Comparison of ENCODE assay signal across 12 cellular contexts in the genomic region with DNA sequence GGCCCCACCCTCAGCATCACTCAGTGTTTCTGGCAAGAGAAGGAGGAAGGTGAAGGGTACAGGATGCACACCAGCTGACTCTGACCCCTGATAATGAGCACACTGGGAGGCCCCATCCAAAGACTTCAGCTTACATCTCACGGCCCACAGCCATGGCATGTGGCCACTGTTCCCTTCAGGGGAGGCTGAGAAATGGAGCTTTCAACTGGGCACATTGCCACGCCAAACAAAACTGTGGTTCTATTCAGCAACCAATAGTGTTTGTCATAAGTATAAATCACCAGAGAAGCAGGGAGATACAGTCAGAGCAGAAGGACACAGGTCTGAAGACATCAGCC. TPM values are rescaled to one million over a fixed set of nuclear protein-coding genes. Genes with fewer than 3 reads are reported as not detected.
DNase-seq lines count a peak whose midpoint lies in the region; ATAC-seq and TF ChIP-seq lines count a peak whose summit lies in the region.
"Had no signal": no experiment of that assay in that cellular context is flagged by ENCODE, and none has a peak within 500 bp of the region (broad histone marks: within the 10 kb centered on the region; RNA-seq: fewer than 3 reads in every experiment).

No MANE protein-coding gene starts in this region.

- H3K4me1 Mint-ChIP-seq in activated CD8-positive, alpha-beta T cell treated with anti-CD3 and anti-CD28 coated beads, Interleukin-2, amount 10 ng/mL, durations not matched to agents 7 days and 5 days (ENCODE audit: low read depth) = peaks cover 30% of the 10 kb centered on the region

- POLR2A ChIA-PET in activated CD8-positive, alpha-beta T cell treated with anti-CD3 and anti-CD28 coated beads, Interleukin-2, amount 10 ng/mL, durations not matched to agents 7 days and 5 days (lab: Charles Lee) = no interaction called here

- intact Hi-C loops in heart right ventricle (cut with DNase I) (loop anchor here in 5 of 10 donors (10.0 kb wide), 4 partner anchors 48 to 168 kb away; no protein-coding TSS in a partner anchor), stomach (cut with DNase I; ENCODE audit: low total_unique reads) (loop anchor here (5.0 kb wide), 1 partner anchor 166 kb away; no protein-coding TSS in a partner anchor)

- H3K4me3 ChIP-seq in heart right ventricle = no peak overlapping the region
- H3K4me3 ChIP-seq in stomach = no peak overlapping the region
- H3K4me3 ChIP-seq: SJSA1 had no signal

- CTCF ChIA-PET in activated CD8-positive, alpha-beta T cell treated with anti-CD3 and anti-CD28 coated beads, Interleukin-2, amount 10 ng/mL, durations not matched to agents 7 days and 5 days (lab: Charles Lee) = interaction anchor here (0.8 to 1.9 kb wide), 6 partner anchors 26 to 177 kb away, joined by 3 to 7 read pairs (median 4); no protein-coding TSS in a partner anchor

- no peak for TF ChIP-seq EP300 in stomach (IDR thresholded peaks at IDR 0.05)

- DNase-seq in NCI-H345 (lab: John Stamatoyannopoulos, UW) (peak; percentile 19), NCI-H345 treated with DMSO at 0.1 percent for 48 hours (lab: John Stamatoyannopoulos, UW; ENCODE audit: unreplicated experiment) (no peak), heart right ventricle (peak in 1 of 2 donors; percentile 37), stomach (peak; percentile 49), NCI-H1930 (lab: John Stamatoyannopoulos, UW) (no peak), NCI-H1436 treated with DMSO at 0.1 percent for 48 hours (lab: John Stamatoyannopoulos, UW) (no peak), NCI-H146 (lab: John Stamatoyannopoulos, UW) (no peak)
- DNase-seq in activated CD8-positive, alpha-beta T cell treated with anti-CD3 and anti-CD28 coated beads, Interleukin-2, amount 10 ng/mL, durations not matched to agents 7 days and 5 days = no peak
- DNase-seq: activated naive CD4-positive, alpha-beta T cell had no signal

- peak overlapping the region; percentile 11 for H3K27ac Mint-ChIP-seq in activated CD8-positive, alpha-beta T cell treated with anti-CD3 and anti-CD28 coated beads, Interleukin-2, amount 10 ng/mL, durations not matched to agents 7 days and 5 days

- H3K36me3 ChIP-seq in heart right ventricle (no peaks in the 10 kb centered on the region), stomach (no peaks in the 10 kb centered on the region)
- H3K36me3 ChIP-seq: SJSA1 had no signal

- no peak for TF ChIP-seq POLR2A in stomach (IDR thresholded peaks at IDR 0.05)

- WGBS in heart right ventricle, 2 donors = 42 to 45% methylated on average over 2 of the region's 2 CpGs
- WGBS in stomach, 5 donors = 20 to 46% (median 26%) methylated on average over 2 of the region's 2 CpGs

- peak overlapping the region in 9 of 10 donors; percentile 71 to 92 (median 83) for H3K27ac ChIP-seq in heart right ventricle
- H3K27ac ChIP-seq in stomach = peak overlapping the region in 3 of 5 donors; percentile 19 to 40 (median 20)
- H3K27ac ChIP-seq: KMS-11, SJSA1 had no signal

- TF ChIP-seq CTCF in heart right ventricle (IDR thresholded peaks at IDR 0.05) (no peak), stomach (IDR thresholded peaks at IDR 0.05) (no peak)

- H3K9me3 Mint-ChIP-seq in activated CD8-positive, alpha-beta T cell treated with anti-CD3 and anti-CD28 coated beads, Interleukin-2, amount 10 ng/mL, durations not matched to agents 7 days and 5 days (ENCODE audit: insufficient read depth) = no peaks in the 10 kb centered on the region

- H3K4me1 ChIP-seq in heart right ventricle (peaks cover 5 to 55% (median 34%) of the 10 kb centered on the region in 9 donors), stomach (peaks cover 0 to 27% (median 13%) of the 10 kb centered on the region in 4 donors)

- H3K27me3 Mint-ChIP-seq in activated CD8-positive, alpha-beta T cell treated with anti-CD3 and anti-CD28 coated beads, Interleukin-2, amount 10 ng/mL, durations not matched to agents 7 days and 5 days (ENCODE audit: low read depth) = no peaks in the 10 kb centered on the region

- H3K9me3 ChIP-seq in heart right ventricle (no peaks in the 10 kb centered on the region), stomach (no peaks in the 10 kb centered on the region)
- H3K9me3 ChIP-seq: SJSA1 had no signal

- H3K36me3 Mint-ChIP-seq in activated CD8-positive, alpha-beta T cell treated with anti-CD3 and anti-CD28 coated beads, Interleukin-2, amount 10 ng/mL, durations not matched to agents 7 days and 5 days (ENCODE audit: low read depth) = no peaks in the 10 kb centered on the region

- ATAC-seq in activated CD8-positive, alpha-beta T cell treated with anti-CD3 and anti-CD28 coated beads, Interleukin-2, amount 10 ng/mL, durations not matched to agents 7 days and 5 days = no peak
- ATAC-seq in heart right ventricle = peak in 3 of 8 donors; percentile 2 to 34 (median 4)

- no peaks in the 10 kb centered on the region for H3K27me3 ChIP-seq in heart right ventricle
- no peaks in the 10 kb centered on the region for H3K27me3 ChIP-seq in stomach
- H3K27me3 ChIP-seq: SJSA1 had no signal

- H3K4me3 Mint-ChIP-seq in activated CD8-positive, alpha-beta T cell treated with anti-CD3 and anti-CD28 coated beads, Interleukin-2, amount 10 ng/mL, durations not matched to agents 7 days and 5 days = no peak overlapping the region

RNA-seq across cellular contexts. Expression of gene TRAF3IP3, which starts 12.7 kb away (rescaled TPM):
- 100 to 1,000 TPM; 319 to 322 TPM for total RNA-seq in activated CD8-positive, alpha-beta T cell treated with anti-CD3 and anti-CD28 coated beads, Interleukin-2, amount 10 ng/mL, durations not matched to agents 7 days and 5 days
- 1 to 10 TPM in 4 of 10 donors, under 1 TPM in 6; 0.45 to 8.0 (median 0.85) TPM for total RNA-seq in heart right ventricle
- under 1 TPM; 0.58 to 0.59 TPM for polyA plus RNA-seq in heart right ventricle
- total RNA-seq in stomach = 1 to 10 TPM in 4 of 5 donors, not detected in 1; 2.2 to 9.6 (median 3.4) TPM
- polyA plus RNA-seq in stomach = 1 to 10 TPM; 2.2 to 6.7 (median 2.6) TPM
- total RNA-seq: SJSA1 had no signal
- polyA plus RNA-seq: BJ had no signal

RNA-seq across cellular contexts. Expression of gene HSD11B1, which starts 38.5 kb away (rescaled TPM):
- total RNA-seq in activated CD8-positive, alpha-beta T cell treated with anti-CD3 and anti-CD28 coated beads, Interleukin-2, amount 10 ng/mL, durations not matched to agents 7 days and 5 days = not detected
- total RNA-seq in heart right ventricle (10 to 100 TPM in 1 of 10 donors, 1 to 10 TPM in 9; 1.3 to 15.7 (median 3.0) TPM), stomach (1 to 10 TPM in 3 of 5 donors, not detected in 2; 2.0 to 2.9 (median 2.3) TPM)
- polyA plus RNA-seq in heart right ventricle (1 to 10 TPM in 1 of 2 donors, under 1 TPM in 1; 0.59 to 7.2 TPM), stomach (10 to 100 TPM in 1 of 3 donors, 1 to 10 TPM in 2; 1.5 to 14.0 (median 4.7) TPM)

RNA-seq across cellular contexts. Expression of gene C1orf74, which starts 41.2 kb away (rescaled TPM):
- 1 to 10 TPM; 2.5 to 2.6 TPM for total RNA-seq in activated CD8-positive, alpha-beta T cell treated with anti-CD3 and anti-CD28 coated beads, Interleukin-2, amount 10 ng/mL, durations not matched to agents 7 days and 5 days
- 1 to 10 TPM; 1.2 to 2.8 (median 1.9) TPM for total RNA-seq in heart right ventricle
- polyA plus RNA-seq in heart right ventricle = 1 to 10 TPM; 1.0 to 1.2 TPM
- 1 to 10 TPM in 2 of 5 donors, under 1 TPM in 2, not detected in 1; 0.72 to 3.6 (median 2.0) TPM for total RNA-seq in stomach
- polyA plus RNA-seq in stomach = 1 to 10 TPM; 1.3 to 1.8 (median 1.5) TPM

Comparison
In these comparisons a context has a peak if more than half of its experiments do, and no peak if none do; other contexts are left out.
1. DNase-seq: peak in NCI-H345 (single experiment) and stomach (single experiment); none in NCI-H345 treated with DMSO at 0.1 percent for 48 hours (single experiment), activated CD8-positive, alpha-beta T cell treated with anti-CD3 and anti-CD28 coated beads, Interleukin-2, amount 10 ng/mL, durations not matched to agents 7 days and 5 days (single experiment), NCI-H1930 (0 of 2), NCI-H1436 treated with DMSO at 0.1 percent for 48 hours (single experiment) and NCI-H146 (single experiment).
2. RNA of gene TRAF3IP3, which starts 12.7 kb away (total RNA-seq): 319 to 322 TPM in activated CD8-positive, alpha-beta T cell treated with anti-CD3 and anti-CD28 coated beads, Interleukin-2, amount 10 ng/mL, durations not matched to agents 7 days and 5 days; 2.2 to 9.6 TPM in stomach and 0.45 to 8.0 TPM in heart right ventricle; every median in the first group is over 10 times any median in the second.